ENCODE assay signal across 15 cellular contexts in the genomic region with DNA sequence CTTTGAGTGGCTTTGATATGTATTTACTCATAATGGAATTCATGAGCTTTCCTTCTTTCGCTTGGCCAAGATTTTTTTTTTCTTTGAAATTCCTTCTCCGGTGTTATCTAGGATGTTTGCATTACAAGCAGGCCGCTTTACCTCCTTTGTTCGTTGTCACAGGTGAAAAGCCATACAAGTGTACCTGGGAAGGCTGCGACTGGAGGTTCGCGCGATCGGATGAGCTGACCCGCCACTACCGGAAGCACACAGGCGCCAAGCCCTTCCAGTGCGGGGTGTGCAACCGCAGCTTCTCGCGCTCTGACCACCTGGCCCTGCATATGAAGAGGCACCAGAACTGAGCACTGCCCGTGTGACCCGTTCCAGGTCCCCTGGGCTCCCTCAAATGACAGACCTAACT. TPM values are rescaled to one million over a fixed set of nuclear protein-coding genes. Genes with fewer than 3 reads are reported as not detected.
DNase-seq lines count a peak whose midpoint lies in the region; ATAC-seq and TF ChIP-seq lines count a peak whose summit lies in the region.
"Had no signal": no experiment of that assay in that cellular context is flagged by ENCODE, and none has a peak within 500 bp of the region (broad histone marks: within the 10 kb centered on the region; RNA-seq: fewer than 3 reads in every experiment).

No MANE protein-coding gene starts in this region.

- intact Hi-C loops in left colon (cut with DNase I, micrococcal nuclease), result no loop called here

- peak overlapping the region; percentile 6; the same call in 1 of the 2 replicates for H3K4me3 ChIP-seq in H7 (ENCODE audit: insufficient read depth, low read depth, low read length)
- H3K4me3 ChIP-seq in choroid plexus epithelial cell (ENCODE audit: low read depth, low read length), result peak overlapping the region; percentile 9

- peaks cover 27% of the 10 kb centered on the region for H3K36me3 Mint-ChIP-seq in progenitor cell of endocrine pancreas (ENCODE audit: insufficient read depth)
- H3K36me3 Mint-ChIP-seq: activated CD8-positive, alpha-beta memory T cell treated with anti-CD3 and anti-CD28 coated beads, Interleukin-2, amount 10 ng/mL, durations not matched to agents 7 days and 5 days had no signal

- peak overlapping the region; percentile 98 for H3K27ac Mint-ChIP-seq in progenitor cell of endocrine pancreas
- H3K27ac Mint-ChIP-seq: activated CD8-positive, alpha-beta memory T cell treated with anti-CD3 and anti-CD28 coated beads, Interleukin-2, amount 10 ng/mL, durations not matched to agents 7 days and 5 days; stimulated activated naive CD8-positive, alpha-beta T cell treated with anti-CD3 and anti-CD28 coated beads, Interleukin-15, Interleukin-2, amounts not matched to agents 100 ng/mL and 50 ng/mL, for 24 hours had no signal

- no peak for TF ChIP-seq CTCF in choroid plexus epithelial cell (conservative IDR thresholded peaks at IDR 0.05; ENCODE audit: low read depth, low read length)
- no peak for TF ChIP-seq CTCF in progenitor cell of endocrine pancreas (IDR thresholded peaks at IDR 0.05; ENCODE audit: unreplicated experiment)

- ATAC-seq in left colon, result peak; percentile 11
- ATAC-seq in GM21390 (IDR thresholded peaks at IDR 0.05; ENCODE audit: unreplicated experiment), result no peak
- ATAC-seq: activated CD4-positive, CD25-positive, alpha-beta regulatory T cell treated with anti-CD3 and anti-CD28 coated beads, Interleukin-2, amount 50 U/mL, for 24 hours; activated CD8-positive, alpha-beta memory T cell treated with anti-CD3 and anti-CD28 coated beads, Interleukin-2, amount 10 ng/mL, durations not matched to agents 7 days and 5 days had no signal

- H3K4me1 Mint-ChIP-seq in progenitor cell of endocrine pancreas (ENCODE audit: low read depth), result peaks cover 55% of the 10 kb centered on the region

- H3K27me3 ChIP-seq in H7 (ENCODE audit: control insufficient read depth, insufficient read depth, low read length), result peaks cover 3% of the 10 kb centered on the region; the same call in 1 of the 2 replicates

- no peaks in the 10 kb centered on the region for H3K36me3 ChIP-seq in H7 (replicated peaks; ENCODE audit: control insufficient read depth, insufficient read depth, low read length)

- peaks cover 2% of the 10 kb centered on the region for H3K9me3 Mint-ChIP-seq in progenitor cell of endocrine pancreas (ENCODE audit: low read depth)

- DNase-seq in H7 (peak; percentile 46), choroid plexus epithelial cell (ENCODE audit: low read depth) (no peak), left colon (no peak), progenitor cell of endocrine pancreas (ENCODE audit: low spot score, unreplicated experiment) (no peak), dedifferentiated amniotic fluid mesenchymal stem cell (ENCODE audit: extremely low spot score) (no peak), superior temporal gyrus (ENCODE audit: extremely low spot score) (no peak), globus pallidus (ENCODE audit: low spot score) (no peak)
- DNase-seq: activated CD8-positive, alpha-beta memory T cell treated with anti-CD3 and anti-CD28 coated beads, Interleukin-2, amount 10 ng/mL, durations not matched to agents 7 days and 5 days; COR-L47; hypothalamus; Right ventricle myocardium superior; T-helper 2 cell had no signal

- no peaks in the 10 kb centered on the region for H3K27me3 Mint-ChIP-seq in progenitor cell of endocrine pancreas
- H3K27me3 Mint-ChIP-seq: stimulated activated naive CD8-positive, alpha-beta T cell treated with anti-CD3 and anti-CD28 coated beads, Interleukin-15, Interleukin-2, amounts not matched to agents 100 ng/mL and 50 ng/mL, for 24 hours had no signal

- H3K4me3 Mint-ChIP-seq in progenitor cell of endocrine pancreas (ENCODE audit: low read depth), result peak overlapping the region; percentile 56
- H3K4me3 Mint-ChIP-seq: activated CD8-positive, alpha-beta memory T cell treated with anti-CD3 and anti-CD28 coated beads, Interleukin-2, amount 10 ng/mL, durations not matched to agents 7 days and 5 days; stimulated activated naive CD8-positive, alpha-beta T cell treated with anti-CD3 and anti-CD28 coated beads, Interleukin-15, Interleukin-2, amounts not matched to agents 100 ng/mL and 50 ng/mL, for 24 hours had no signal

RNA-seq across cellular contexts. Expression of gene KLF5, which starts 16.7 kb away (rescaled TPM):
- 1.5 and 3.8 TPM in 2 replicates for total RNA-seq in H7 (2014; rRNA removed; shearing (Covaris generic))
- total RNA-seq in left colon, result 100 to 1,000 TPM; 361 to 365 TPM
- total RNA-seq in progenitor cell of endocrine pancreas, result 111 and 119 TPM in 2 replicates

Comparison
In these comparisons a context has a peak if more than half of its experiments do, and no peak if none do; other contexts are left out.
1. RNA of gene KLF5, which starts 16.7 kb away (total RNA-seq): 361 to 365 TPM in left colon and 111 to 119 TPM in progenitor cell of endocrine pancreas; 1.5 to 3.8 TPM in H7; every median in the first group is over 10 times any median in the second.